17 cellular contexts compared by ENCODE assay signal in genomic region chr21:45408811-45409261, GRCh38. TPM values are rescaled to one million over a fixed set of nuclear protein-coding genes. Genes with fewer than 3 reads are reported as not detected.
DNase-seq lines count a peak whose midpoint lies in the region; ATAC-seq, FAIRE-seq and TF ChIP-seq lines count a peak whose summit lies in the region.
"Had no signal": no experiment of that assay in that cellular context is flagged by ENCODE, and none has a peak within 500 bp of the region (broad histone marks: within the 10 kb centered on the region; RNA-seq: fewer than 3 reads in every experiment).

No MANE protein-coding gene starts in this region.

- peaks cover 6% of the 10 kb centered on the region for H3K36me3 Mint-ChIP-seq in astrocyte (ENCODE audit: low read depth, unreplicated experiment)
- H3K36me3 Mint-ChIP-seq in activated naive CD4-positive, alpha-beta T cell treated with anti-CD3 and anti-CD28 coated beads, Interleukin-2, amount 10 ng/mL, durations not matched to agents 7 days and 5 days, result peaks cover 2% of the 10 kb centered on the region

- no peaks in the 10 kb centered on the region for H3K27me3 ChIP-seq in astrocyte (ENCODE audit: insufficient read depth, low read length)
- no peaks in the 10 kb centered on the region for H3K27me3 ChIP-seq in hepatocyte
- peaks cover 0 to 6% (median 0%) of the 10 kb centered on the region in 4 donors for H3K27me3 ChIP-seq in pancreas

- CTCF ChIA-PET in activated naive CD4-positive, alpha-beta T cell treated with anti-CD3 and anti-CD28 coated beads, Interleukin-2, amount 10 ng/mL, durations not matched to agents 7 days and 5 days (lab: Charles Lee), result no interaction called here

- whole genome bisulfite sequencing in hepatocyte (ENCODE audit: low lambda C conversion rate, missing lambda C conversion rate), result 71% methylated on average over 8 of the region's 9 CpGs
- WGBS in pancreas, 2 donors, result 57% methylated on average over 9 of the region's 9 CpGs

- in situ Hi-C loops in Caki2 (cut with HindIII; ENCODE audit: low pct_unique_long_range_greater_than_20kb, low sequenced_read_pairs), result no loop called here

- intact Hi-C loops in pancreas (cut with DNase I), result no loop called here

- H3K9me3 ChIP-seq in astrocyte (ENCODE audit: insufficient read depth, low read depth, low read length), result no peaks in the 10 kb centered on the region
- no peaks in the 10 kb centered on the region for H3K9me3 ChIP-seq in hepatocyte (ENCODE audit: low read depth)
- H3K9me3 ChIP-seq in pancreas, result no peaks in the 10 kb centered on the region

- FAIRE-seq in astrocyte (lab: Jason Lieb, UNC) (no peak), pancreas (lab: Jason Lieb, UNC) (no peak)

- no peaks in the 10 kb centered on the region for H3K27me3 Mint-ChIP-seq in astrocyte (ENCODE audit: low read depth, unreplicated experiment)
- H3K27me3 Mint-ChIP-seq in activated naive CD4-positive, alpha-beta T cell treated with anti-CD3 and anti-CD28 coated beads, Interleukin-2, amount 10 ng/mL, durations not matched to agents 7 days and 5 days, result peaks cover 49% of the 10 kb centered on the region

- no peak overlapping the region for H3K27ac ChIP-seq in astrocyte (ENCODE audit: low read depth, low read length)
- H3K27ac ChIP-seq in hepatocyte, result no peak overlapping the region
- no peak overlapping the region for H3K27ac ChIP-seq in pancreas

- H3K36me3 ChIP-seq in astrocyte (ENCODE audit: insufficient read depth, low read length), result no peaks in the 10 kb centered on the region
- no peaks in the 10 kb centered on the region for H3K36me3 ChIP-seq in hepatocyte (replicated peaks; ENCODE audit: insufficient read depth, low read depth)
- no peaks in the 10 kb centered on the region for H3K36me3 ChIP-seq in pancreas

- ATAC-seq in pancreas, result no peak
- ATAC-seq: activated CD8-positive, alpha-beta memory T cell treated with anti-CD3 and anti-CD28 coated beads, Interleukin-2, amount 10 ng/mL, durations not matched to agents 7 days and 5 days had no signal

- no peak overlapping the region for H3K4me2 ChIP-seq in astrocyte (ENCODE audit: low read length)
- peak overlapping the region; percentile 44 for H3K4me2 ChIP-seq in hepatocyte

- peaks cover 42% of the 10 kb centered on the region for H3K4me1 ChIP-seq in astrocyte (ENCODE audit: insufficient read depth, low read length)
- H3K4me1 ChIP-seq in hepatocyte (ENCODE audit: insufficient read depth), result peaks cover 64% of the 10 kb centered on the region
- H3K4me1 ChIP-seq in pancreas, result peaks cover 0 to 4% (median 0%) of the 10 kb centered on the region in 3 donors

- TF ChIP-seq CTCF in astrocyte (IDR thresholded peaks at IDR 0.05; ENCODE audit: insufficient read depth, low read depth, low read length), result no peak
- no peak for TF ChIP-seq CTCF in hepatocyte (IDR thresholded peaks at IDR 0.05; ENCODE audit: poor library complexity)
- TF ChIP-seq CTCF in pancreas (IDR thresholded peaks at IDR 0.05), result no peak

- H3K27ac Mint-ChIP-seq in astrocyte (ENCODE audit: unreplicated experiment), result peak overlapping the region; percentile 24
- no peak overlapping the region for H3K27ac Mint-ChIP-seq in activated naive CD4-positive, alpha-beta T cell treated with anti-CD3 and anti-CD28 coated beads, Interleukin-2, amount 10 ng/mL, durations not matched to agents 7 days and 5 days
- H3K27ac Mint-ChIP-seq: activated B cell treated with CpG ODN at 0.5 μM for 24 hours; activated CD8-positive, alpha-beta memory T cell treated with anti-CD3 and anti-CD28 coated beads, Interleukin-2, amount 10 ng/mL, durations not matched to agents 7 days and 5 days had no signal

- H3K9ac ChIP-seq in astrocyte (ENCODE audit: low read length), result no peak overlapping the region

- H3K4me1 Mint-ChIP-seq in astrocyte (ENCODE audit: low read depth, unreplicated experiment), result peaks cover 38% of the 10 kb centered on the region
- peaks cover 6% of the 10 kb centered on the region for H3K4me1 Mint-ChIP-seq in activated naive CD4-positive, alpha-beta T cell treated with anti-CD3 and anti-CD28 coated beads, Interleukin-2, amount 10 ng/mL, durations not matched to agents 7 days and 5 days

- H4K20me1 ChIP-seq in astrocyte (ENCODE audit: insufficient read depth, low read length) (peaks cover 72% of the 10 kb centered on the region), hepatocyte (ENCODE audit: insufficient read depth, poor library complexity, severe bottlenecking) (peaks cover 2% of the 10 kb centered on the region)

- H3K9me2 ChIP-seq in hepatocyte (replicated peaks; ENCODE audit: insufficient read depth), result no peaks in the 10 kb centered on the region

- H2AFZ ChIP-seq in astrocyte (ENCODE audit: low read depth, low read length), result no peak overlapping the region
- no peak overlapping the region for H2AFZ ChIP-seq in hepatocyte

- H3K4me3 Mint-ChIP-seq in astrocyte (ENCODE audit: unreplicated experiment), result no peak overlapping the region
- H3K4me3 Mint-ChIP-seq in activated naive CD4-positive, alpha-beta T cell treated with anti-CD3 and anti-CD28 coated beads, Interleukin-2, amount 10 ng/mL, durations not matched to agents 7 days and 5 days, result no peak overlapping the region
- H3K4me3 Mint-ChIP-seq: activated B cell treated with CpG ODN at 0.5 μM for 24 hours; activated CD8-positive, alpha-beta memory T cell treated with anti-CD3 and anti-CD28 coated beads, Interleukin-2, amount 10 ng/mL, durations not matched to agents 7 days and 5 days; neural crest cell had no signal

- DNase-seq in Caki2 (ENCODE audit: low read depth), result peak; percentile 38
- no peak for DNase-seq in astrocyte (ENCODE audit: low read depth)
- DNase-seq in hepatocyte (ENCODE audit: low spot score), result no peak
- peak in 4 of 6 donors; percentile 13 to 55 (median 32) for DNase-seq in pancreas
- DNase-seq in UCSD-AML1 (lab: John Stamatoyannopoulos, UW; ENCODE audit: unreplicated experiment), result no peak
- no peak for DNase-seq in SHP77 (lab: John Stamatoyannopoulos, UW)
- no peak for DNase-seq in HuH-7 (ENCODE audit: low spot score)
- no peak for DNase-seq in activated naive CD4-positive, alpha-beta T cell treated with anti-CD3 and anti-CD28 coated beads, Interleukin-2, amount 10 ng/mL, durations not matched to agents 7 days and 5 days
- DNase-seq: activated B cell treated with CpG ODN at 0.5 μM for 24 hours; activated CD8-positive, alpha-beta memory T cell treated with anti-CD3 and anti-CD28 coated beads, Interleukin-2, amount 10 ng/mL, durations not matched to agents 7 days and 5 days; activated effector memory CD4-positive, alpha-beta T cell treated with anti-CD3 and anti-CD28 coated beads, Interleukin-2, amount 50 U/mL, for 16 hours; H9; hippocampal formation; mammary epithelial cell; NCI-H1048; NCI-H69 had no signal

- H3K4me3 ChIP-seq in astrocyte (ENCODE audit: insufficient read depth, low read depth, low read length) (no peak overlapping the region), hepatocyte (no peak overlapping the region), pancreas (no peak overlapping the region)

- peaks cover 2% of the 10 kb centered on the region for H3K9me3 Mint-ChIP-seq in astrocyte (ENCODE audit: unreplicated experiment)
- H3K9me3 Mint-ChIP-seq in activated naive CD4-positive, alpha-beta T cell treated with anti-CD3 and anti-CD28 coated beads, Interleukin-2, amount 10 ng/mL, durations not matched to agents 7 days and 5 days, result no peaks in the 10 kb centered on the region
- H3K9me3 Mint-ChIP-seq: activated B cell treated with CpG ODN at 0.5 μM for 24 hours, H9, neural crest cell had no signal

- peaks cover 74% of the 10 kb centered on the region for H3K79me2 ChIP-seq in astrocyte (ENCODE audit: insufficient read depth, low read length)
- peaks cover 52% of the 10 kb centered on the region for H3K79me2 ChIP-seq in hepatocyte

RNA-seq across cellular contexts. Expression of gene COL18A1, which starts 3.9 kb away (rescaled TPM):
- 809 and 838 TPM in 2 replicates for total RNA-seq in Caki2 (2014; rRNA removed; shearing (Covaris generic); ENCODE audit: low replicate concordance)
- 616 and 692 TPM in 2 replicates for total RNA-seq in astrocyte
- 67.3 and 97.1 TPM in 2 replicates for total RNA-seq in hepatocyte
- polyA plus RNA-seq in hepatocyte, result 140 and 178 TPM in 2 replicates
- 10 to 100 TPM; 38.7 to 93.0 (median 62.4) TPM for total RNA-seq in pancreas
- 100 to 1,000 TPM; 285 to 301 TPM for polyA plus RNA-seq in pancreas

Comparison
In these comparisons a context has a peak if more than half of its experiments do, and no peak if none do; other contexts are left out.
1. DNase-seq: peak in Caki2 (single experiment) and pancreas (4 of 6); none in astrocyte (single experiment), hepatocyte (single experiment), UCSD-AML1 (single experiment), SHP77 (0 of 2), HuH-7 (single experiment) and activated naive CD4-positive, alpha-beta T cell treated with anti-CD3 and anti-CD28 coated beads, Interleukin-2, amount 10 ng/mL, durations not matched to agents 7 days and 5 days (single experiment).